3 cellular contexts compared by ENCODE assay signal in genomic region chr3:165603196-165603595, GRCh38.
"Had no signal": no experiment of that assay in that cellular context is flagged by ENCODE, and none has a peak within 500 bp of the region (broad histone marks: within the 10 kb centered on the region; RNA-seq: fewer than 3 reads in every experiment).

No MANE protein-coding gene starts in this region.

- DNase-seq: IMR-90, KBM-7, KG1 had no signal
